Comparison of ENCODE assay signal across 35 cellular contexts in genomic region chr2:124639524-124639923, GRCh38.
"Had no signal": no experiment of that assay in that cellular context is flagged by ENCODE, and none has a peak within 500 bp of the region (broad histone marks: within the 10 kb centered on the region; RNA-seq: fewer than 3 reads in every experiment).

No MANE protein-coding gene starts in this region.

- H3K4me3 ChIP-seq: MG63 had no signal

- H3K27ac ChIP-seq: KMS-11 had no signal

- H3K9me3 ChIP-seq: MG63 had no signal

- H3K36me3 ChIP-seq: MG63 had no signal

- DNase-seq: Karpas-422, Kasumi-1, KBM-7, KG1, MG63, MM.1S, MV-4-11, NCI-H1048, NCI-H1092, NCI-H1092 treated with DMSO at 0.1 percent for 48 hours, NCI-H1105, NCI-H1105 treated with DMSO at 0.1 percent for 48 hours, NCI-H1417, NCI-H1417 treated with DMSO at 0.1 percent for 48 hours, NCI-H1436, NCI-H1436 treated with DMSO at 0.1 percent for 48 hours, NCI-H146, NCI-H1694, NCI-H1694 treated with DMSO at 0.1 percent for 48 hours, NCI-H187, NCI-H187 treated with DMSO at 0.1 percent for 48 hours, NCI-H1930, NCI-H2029, NCI-H2029 treated with DMSO at 0.1 percent for 48 hours, NCI-H2081, NCI-H2081 treated with DMSO at 0.1 percent for 48 hours, NCI-H2107, NCI-H2171, NCI-H2171 treated with DMSO at 0.1 percent for 48 hours, NCI-H2227 treated with DMSO at 0.1 percent for 48 hours, NCI-H226, NCI-H345, NCI-H446, NCI-H446 treated with DMSO at 0.1 percent for 48 hours had no signal

- H3K27me3 ChIP-seq: MG63 had no signal
